ENCODE assay signal across 8 cellular contexts in genomic region chr3:48635222-48636021, GRCh38. TPM values are rescaled to one million over a fixed set of nuclear protein-coding genes. Genes with fewer than 3 reads are reported as not detected.
DNase-seq lines count a peak whose midpoint lies in the region; ATAC-seq and TF ChIP-seq lines count a peak whose summit lies in the region.

A gene with protein sequence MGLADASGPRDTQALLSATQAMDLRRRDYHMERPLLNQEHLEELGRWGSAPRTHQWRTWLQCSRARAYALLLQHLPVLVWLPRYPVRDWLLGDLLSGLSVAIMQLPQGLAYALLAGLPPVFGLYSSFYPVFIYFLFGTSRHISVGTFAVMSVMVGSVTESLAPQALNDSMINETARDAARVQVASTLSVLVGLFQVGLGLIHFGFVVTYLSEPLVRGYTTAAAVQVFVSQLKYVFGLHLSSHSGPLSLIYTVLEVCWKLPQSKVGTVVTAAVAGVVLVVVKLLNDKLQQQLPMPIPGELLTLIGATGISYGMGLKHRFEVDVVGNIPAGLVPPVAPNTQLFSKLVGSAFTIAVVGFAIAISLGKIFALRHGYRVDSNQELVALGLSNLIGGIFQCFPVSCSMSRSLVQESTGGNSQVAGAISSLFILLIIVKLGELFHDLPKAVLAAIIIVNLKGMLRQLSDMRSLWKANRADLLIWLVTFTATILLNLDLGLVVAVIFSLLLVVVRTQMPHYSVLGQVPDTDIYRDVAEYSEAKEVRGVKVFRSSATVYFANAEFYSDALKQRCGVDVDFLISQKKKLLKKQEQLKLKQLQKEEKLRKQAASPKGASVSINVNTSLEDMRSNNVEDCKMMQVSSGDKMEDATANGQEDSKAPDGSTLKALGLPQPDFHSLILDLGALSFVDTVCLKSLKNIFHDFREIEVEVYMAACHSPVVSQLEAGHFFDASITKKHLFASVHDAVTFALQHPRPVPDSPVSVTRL (minus strand): TSS chr3:48635461. CDS start chr3:48635393, 68 bp downstream.

- ATAC-seq in GM23338 = peak; percentile 88
- peak; percentile 98 for ATAC-seq in naive thymus-derived CD4-positive, alpha-beta T cell
- peak; percentile 94 to 95 for ATAC-seq in stimulated activated naive B cell treated with anti-CD40 and anti-IgM and Interleukin-4, amounts not matched to agents 10 μg/mL and 1 μg/mL and 100 μg/mL, for 72 hours (replicated peaks)

- H3K9me3 Mint-ChIP-seq in GM23338 = no peaks in the 10 kb centered on the region
- H3K9me3 Mint-ChIP-seq in activated T-helper 1 cell treated with anti-CD3 and anti-CD28 coated beads, Interleukin-12 subunit alpha, Interleukin-12 subunit beta, Interleukin-2, Interleukin-4 antibody, amounts not matched to agents 30 ng/mL and 10 ng/mL and 1 ng/mL, durations not matched to agents 14 hours and 24 hours and 36 hours = no peaks in the 10 kb centered on the region
- no peaks in the 10 kb centered on the region for H3K9me3 Mint-ChIP-seq in naive thymus-derived CD4-positive, alpha-beta T cell
- H3K9me3 Mint-ChIP-seq in stimulated activated naive B cell treated with anti-CD40 and anti-IgM and Interleukin-4, amounts not matched to agents 10 μg/mL and 1 μg/mL and 100 μg/mL, for 72 hours = no peaks in the 10 kb centered on the region

- peaks cover 31% of the 10 kb centered on the region for H3K36me3 Mint-ChIP-seq in GM23338 (ENCODE audit: low read depth)
- peaks cover 7% of the 10 kb centered on the region for H3K36me3 Mint-ChIP-seq in activated T-helper 1 cell treated with anti-CD3 and anti-CD28 coated beads, Interleukin-12 subunit alpha, Interleukin-12 subunit beta, Interleukin-2, Interleukin-4 antibody, amounts not matched to agents 30 ng/mL and 10 ng/mL and 1 ng/mL, durations not matched to agents 14 hours and 24 hours and 36 hours (ENCODE audit: low read depth)
- peaks cover 0 to 5% (median 0%) of the 10 kb centered on the region in 5 donors for H3K36me3 Mint-ChIP-seq in naive thymus-derived CD4-positive, alpha-beta T cell
- H3K36me3 Mint-ChIP-seq in stimulated activated naive B cell treated with anti-CD40 and anti-IgM and Interleukin-4, amounts not matched to agents 10 μg/mL and 1 μg/mL and 100 μg/mL, for 72 hours = peaks cover 17% of the 10 kb centered on the region in 2 donors

- CTCF ChIA-PET in naive thymus-derived CD4-positive, alpha-beta T cell (lab: Charles Lee) = interaction anchor here (0.7 to 2.4 kb wide), 5 partner anchors 11 to 53 kb away, joined by 3 to 7 read pairs (median 3); no protein-coding TSS in a partner anchor

- H3K27ac ChIP-seq in GM23338 (ENCODE audit: low read depth) = peak within 1 kb of the TSS; percentile 91
- peak within 1 kb of the TSS; percentile 70 for H3K27ac ChIP-seq in naive thymus-derived CD4-positive, alpha-beta T cell (ENCODE audit: low read depth, low read length)

- H3K4me3 ChIP-seq in GM23338 = peak within 1 kb of the TSS; percentile 93
- peak within 1 kb of the TSS; percentile 76 for H3K4me3 ChIP-seq in naive thymus-derived CD4-positive, alpha-beta T cell (ENCODE audit: low read length)

- no peaks in the 10 kb centered on the region for H3K27me3 ChIP-seq in GM23338 (ENCODE audit: insufficient read depth)
- no peaks in the 10 kb centered on the region for H3K27me3 ChIP-seq in naive thymus-derived CD4-positive, alpha-beta T cell (ENCODE audit: control insufficient read depth in 2 of 2, insufficient read depth in 2 of 2, low read length in 2 of 2)

- TF ChIP-seq CTCF in GM23338 (conservative IDR thresholded peaks at IDR 0.05; ENCODE audit: low read depth in 2 of 2) = peak; percentile 78 to 80

- no peaks in the 10 kb centered on the region for H3K9me2 ChIP-seq in GM23338 (ENCODE audit: insufficient read depth)

- H4K20me1 ChIP-seq in GM23338 (replicated peaks; ENCODE audit: insufficient read depth) = peaks cover 5% of the 10 kb centered on the region

- POLR2A ChIA-PET in naive thymus-derived CD4-positive, alpha-beta T cell (lab: Charles Lee) = interaction anchor here (0.5 to 3.0 kb wide), 10 partner anchors 12 to 485 kb away, joined by 3 to 9 read pairs (median 4); partner anchors contain the start of genes CCDC51, CELSR3, PFKFB4 and UQCRC1

- H3K36me3 ChIP-seq in GM23338 (ENCODE audit: insufficient read depth) = peaks cover 4% of the 10 kb centered on the region; the same call in 1 of the 2 replicates
- H3K36me3 ChIP-seq in naive thymus-derived CD4-positive, alpha-beta T cell (ENCODE audit: control insufficient read depth in 2 of 3, insufficient read depth in 3 of 3, low read length in 3 of 3) = peaks cover 0 to 5% (median 0%) of the 10 kb centered on the region in 3 experiments

- H2AFZ ChIP-seq in GM23338 = peak within 1 kb of the TSS; percentile 84; the same call in 1 of the 2 replicates

- H3K4me1 Mint-ChIP-seq in GM23338 = peaks cover 33% of the 10 kb centered on the region
- H3K4me1 Mint-ChIP-seq in activated T-helper 1 cell treated with anti-CD3 and anti-CD28 coated beads, Interleukin-12 subunit alpha, Interleukin-12 subunit beta, Interleukin-2, Interleukin-4 antibody, amounts not matched to agents 30 ng/mL and 10 ng/mL and 1 ng/mL, durations not matched to agents 14 hours and 24 hours and 36 hours (ENCODE audit: low read depth) = peaks cover 20% of the 10 kb centered on the region
- peaks cover 4 to 31% (median 22%) of the 10 kb centered on the region in 7 donors for H3K4me1 Mint-ChIP-seq in naive thymus-derived CD4-positive, alpha-beta T cell
- H3K4me1 Mint-ChIP-seq in stimulated activated naive B cell treated with anti-CD40 and anti-IgM and Interleukin-4, amounts not matched to agents 10 μg/mL and 1 μg/mL and 100 μg/mL, for 72 hours = peaks cover 12 to 36% of the 10 kb centered on the region in 2 donors

- DNase-seq in EH (ENCODE audit: low read depth) (peak; percentile 97), GM23338 (ENCODE audit: low spot score) (peak; percentile 99), LHCN-M2 (ENCODE audit: low read depth) (peak; percentile 96), RPMI7951 (ENCODE audit: low read depth) (peak; percentile 97), fibroblast of gingiva (ENCODE audit: low read depth) (peak; percentile 95)
- DNase-seq in activated T-helper 1 cell treated with anti-CD3 and anti-CD28 coated beads, Interleukin-12 subunit alpha, Interleukin-12 subunit beta, Interleukin-2, Interleukin-4 antibody, amounts not matched to agents 30 ng/mL and 10 ng/mL and 1 ng/mL, durations not matched to agents 14 hours and 24 hours and 36 hours (ENCODE audit: low spot score) = peak; percentile 96
- peak; percentile 81 to 98 (median 86) for DNase-seq in naive thymus-derived CD4-positive, alpha-beta T cell
- DNase-seq in stimulated activated naive B cell treated with anti-CD40 and anti-IgM and Interleukin-4, amounts not matched to agents 10 μg/mL and 1 μg/mL and 100 μg/mL, for 72 hours = peak; percentile 91

- H3K27ac Mint-ChIP-seq in GM23338 = peak within 1 kb of the TSS; percentile 93
- H3K27ac Mint-ChIP-seq in activated T-helper 1 cell treated with anti-CD3 and anti-CD28 coated beads, Interleukin-12 subunit alpha, Interleukin-12 subunit beta, Interleukin-2, Interleukin-4 antibody, amounts not matched to agents 30 ng/mL and 10 ng/mL and 1 ng/mL, durations not matched to agents 14 hours and 24 hours and 36 hours = peak within 1 kb of the TSS; percentile 87
- H3K27ac Mint-ChIP-seq in naive thymus-derived CD4-positive, alpha-beta T cell = peak within 1 kb of the TSS in 7 of 9 donors; percentile 12 to 84 (median 68)
- H3K27ac Mint-ChIP-seq in stimulated activated naive B cell treated with anti-CD40 and anti-IgM and Interleukin-4, amounts not matched to agents 10 μg/mL and 1 μg/mL and 100 μg/mL, for 72 hours = peak within 1 kb of the TSS; percentile 84

- no peaks in the 10 kb centered on the region for H3K9me3 ChIP-seq in naive thymus-derived CD4-positive, alpha-beta T cell (ENCODE audit: control insufficient read depth in 2 of 3, low read length in 3 of 3)

- peaks cover 10% of the 10 kb centered on the region for H3K79me2 ChIP-seq in GM23338 (replicated peaks; ENCODE audit: insufficient read depth)

- peaks cover 12% of the 10 kb centered on the region for H3K4me1 ChIP-seq in GM23338 (ENCODE audit: insufficient read depth)
- H3K4me1 ChIP-seq in naive thymus-derived CD4-positive, alpha-beta T cell (ENCODE audit: control insufficient read depth in 2 of 2, insufficient read depth in 2 of 2, low read length in 2 of 2) = peaks cover 0 to 11% of the 10 kb centered on the region in 2 donors

- peaks cover 3% of the 10 kb centered on the region; the same call in 1 of the 2 replicates for H3F3A ChIP-seq in GM23338 (replicated peaks; ENCODE audit: low read depth)

- H3K4me2 ChIP-seq in GM23338 = peak within 1 kb of the TSS; percentile 90

- H3K4me3 Mint-ChIP-seq in GM23338 = peak within 1 kb of the TSS; percentile 89
- H3K4me3 Mint-ChIP-seq in activated T-helper 1 cell treated with anti-CD3 and anti-CD28 coated beads, Interleukin-12 subunit alpha, Interleukin-12 subunit beta, Interleukin-2, Interleukin-4 antibody, amounts not matched to agents 30 ng/mL and 10 ng/mL and 1 ng/mL, durations not matched to agents 14 hours and 24 hours and 36 hours = peak within 1 kb of the TSS; percentile 89
- H3K4me3 Mint-ChIP-seq in naive thymus-derived CD4-positive, alpha-beta T cell = peak within 1 kb of the TSS; percentile 79 to 92 (median 88)
- peak within 1 kb of the TSS; percentile 93 to 95 for H3K4me3 Mint-ChIP-seq in stimulated activated naive B cell treated with anti-CD40 and anti-IgM and Interleukin-4, amounts not matched to agents 10 μg/mL and 1 μg/mL and 100 μg/mL, for 72 hours

- intact Hi-C loops in activated T-helper 1 cell treated with anti-CD3 and anti-CD28 coated beads, Interleukin-12 subunit alpha, Interleukin-12 subunit beta, Interleukin-2, Interleukin-4 antibody, amounts not matched to agents 30 ng/mL and 10 ng/mL and 1 ng/mL, durations not matched to agents 14 hours and 24 hours and 36 hours (cut with micrococcal nuclease) = loop anchor here (1.0 to 10.0 kb wide), 10 partner anchors 21 to 447 kb away; partner anchors contain the start of genes ATRIP, CDC25A, NME6 and UQCRC1
- intact Hi-C loops in naive thymus-derived CD4-positive, alpha-beta T cell (cut with micrococcal nuclease) = loop anchor here (1.0 to 10.0 kb wide), 13 partner anchors 21 to 707 kb away; partner anchors contain the start of genes NME6 (in 2 of the 2), QRICH1 (in 2 of the 2), UQCRC1 (in 2 of the 2) and CDC25A (in 1 of the 2)

- H3K27me3 Mint-ChIP-seq in GM23338 (ENCODE audit: insufficient read depth, low read depth, poor library complexity) = peaks cover 15% of the 10 kb centered on the region
- H3K27me3 Mint-ChIP-seq in activated T-helper 1 cell treated with anti-CD3 and anti-CD28 coated beads, Interleukin-12 subunit alpha, Interleukin-12 subunit beta, Interleukin-2, Interleukin-4 antibody, amounts not matched to agents 30 ng/mL and 10 ng/mL and 1 ng/mL, durations not matched to agents 14 hours and 24 hours and 36 hours (ENCODE audit: insufficient read depth) = no peaks in the 10 kb centered on the region
- H3K27me3 Mint-ChIP-seq in naive thymus-derived CD4-positive, alpha-beta T cell = no peaks in the 10 kb centered on the region
- peaks cover 0 to 13% of the 10 kb centered on the region in 2 donors for H3K27me3 Mint-ChIP-seq in stimulated activated naive B cell treated with anti-CD40 and anti-IgM and Interleukin-4, amounts not matched to agents 10 μg/mL and 1 μg/mL and 100 μg/mL, for 72 hours

RNA-seq across cellular contexts. Expression of the gene that starts here (rescaled TPM):
- total RNA-seq in GM23338 (2014; rRNA removed; shearing (Covaris generic)) = 79.3 and 96.4 TPM in 2 replicates
- 29.4 and 34.3 TPM in 2 replicates for polyA plus RNA-seq in GM23338 (2016; fragmentation: Nextera tagmentation; extraction: Ambion mirVana)
- 19.6 and 32.5 TPM in 2 replicates for total RNA-seq in LHCN-M2 (2014; rRNA removed)
- polyA plus RNA-seq in LHCN-M2 (2012) = 6.9 TPM
- 32.3 and 35.1 TPM in 2 replicates for total RNA-seq in RPMI7951 (2014; rRNA removed; shearing (Covaris generic))
- 46.3 and 52.8 TPM in 2 replicates for total RNA-seq in activated T-helper 1 cell treated with anti-CD3 and anti-CD28 coated beads, Interleukin-12 subunit alpha, Interleukin-12 subunit beta, Interleukin-2, Interleukin-4 antibody, amounts not matched to agents 30 ng/mL and 10 ng/mL and 1 ng/mL, durations not matched to agents 14 hours and 24 hours and 36 hours
- 10 to 100 TPM; 15.1 to 37.6 (median 31.2) TPM for total RNA-seq in naive thymus-derived CD4-positive, alpha-beta T cell
- 1 to 10 TPM; 3.5 to 3.7 TPM for polyA plus RNA-seq in naive thymus-derived CD4-positive, alpha-beta T cell

Comparison
In these comparisons a context has a peak if more than half of its experiments do, and no peak if none do; other contexts are left out.
1. Peak in every context shown above with its lines: DNase-seq, ATAC-seq, H3K4me3 ChIP-seq and H3K27ac ChIP-seq.